15 cellular contexts compared by ENCODE assay signal in genomic region chr11:111606986-111607385, GRCh38. TPM values are rescaled to one million over a fixed set of nuclear protein-coding genes. Genes with fewer than 3 reads are reported as not detected.
DNase-seq lines count a peak whose midpoint lies in the region; FAIRE-seq and TF ChIP-seq lines count a peak whose summit lies in the region.
"Had no signal": no experiment of that assay in that cellular context is flagged by ENCODE, and none has a peak within 500 bp of the region (broad histone marks: within the 10 kb centered on the region; RNA-seq: fewer than 3 reads in every experiment).

No MANE protein-coding gene starts in this region.

- H3K27ac Mint-ChIP-seq in astrocyte (ENCODE audit: unreplicated experiment), result no peak overlapping the region

- H3K27me3 Mint-ChIP-seq in astrocyte (ENCODE audit: low read depth, unreplicated experiment), result no peaks in the 10 kb centered on the region

- no peaks in the 10 kb centered on the region for H3K36me3 Mint-ChIP-seq in astrocyte (ENCODE audit: low read depth, unreplicated experiment)

- H3K27me3 ChIP-seq in astrocyte (ENCODE audit: insufficient read depth, low read length), result no peaks in the 10 kb centered on the region
- H3K27me3 ChIP-seq: BLaER1 treated with 17β-estradiol and CSF1 and Interleukin-3, amounts not matched to agents 10 nM and 100 nM; SJCRH30 had no signal

- H3K4me3 Mint-ChIP-seq in astrocyte (ENCODE audit: unreplicated experiment), result no peak overlapping the region

- peak overlapping the region; percentile 22 for H3K4me2 ChIP-seq in astrocyte (ENCODE audit: low read length)
- H3K4me2 ChIP-seq: BLaER1 treated with 17β-estradiol and CSF1 and Interleukin-3, amounts not matched to agents 10 nM and 100 nM had no signal

- no peaks in the 10 kb centered on the region for H3K9me3 ChIP-seq in astrocyte (ENCODE audit: insufficient read depth, low read depth, low read length)
- H3K9me3 ChIP-seq in kidney (ENCODE audit: control insufficient read depth in 1 of 2, low read length in 2 of 2), result no peaks in the 10 kb centered on the region
- H3K9me3 ChIP-seq: BLaER1 treated with 17β-estradiol and CSF1 and Interleukin-3, amounts not matched to agents 10 nM and 100 nM; SJCRH30 had no signal

- H3K4me1 ChIP-seq in astrocyte (ENCODE audit: insufficient read depth, low read length) (peaks cover 8% of the 10 kb centered on the region), kidney (ENCODE audit: control insufficient read depth in 1 of 2, insufficient read depth in 1 of 2, low read depth in 1 of 2, low read length in 2 of 2) (peaks cover 3 to 6% of the 10 kb centered on the region in 2 donors)

- H3K27ac ChIP-seq in astrocyte (ENCODE audit: low read depth, low read length) (no peak overlapping the region), kidney (ENCODE audit: low read depth in 2 of 2, low read length in 2 of 2) (no peak overlapping the region)
- H3K27ac ChIP-seq: BLaER1 treated with 17β-estradiol and CSF1 and Interleukin-3, amounts not matched to agents 10 nM and 100 nM; SJCRH30 had no signal

- no peak overlapping the region for H3K9ac ChIP-seq in astrocyte (ENCODE audit: low read length)
- no peak overlapping the region for H3K9ac ChIP-seq in kidney (ENCODE audit: low read length in 2 of 2)
- H3K9ac ChIP-seq: BLaER1 treated with 17β-estradiol and CSF1 and Interleukin-3, amounts not matched to agents 10 nM and 100 nM had no signal

- H3K4me3 ChIP-seq in astrocyte (ENCODE audit: insufficient read depth, low read depth, low read length) (no peak overlapping the region), kidney (ENCODE audit: low read length in 2 of 2) (no peak overlapping the region)
- H3K4me3 ChIP-seq: BLaER1 treated with 17β-estradiol and CSF1 and Interleukin-3, amounts not matched to agents 10 nM and 100 nM; SJCRH30 had no signal

- H3K36me3 ChIP-seq in astrocyte (ENCODE audit: insufficient read depth, low read length) (no peaks in the 10 kb centered on the region), kidney (ENCODE audit: control insufficient read depth in 1 of 2, insufficient read depth in 2 of 2, low read length in 2 of 2) (no peaks in the 10 kb centered on the region)
- H3K36me3 ChIP-seq: SJCRH30 had no signal

- DNase-seq in HTR-8/SVneo (ENCODE audit: insufficient read length, low spot score) (no peak), astrocyte (ENCODE audit: low read depth) (peak; percentile 48), KG1 (lab: John Stamatoyannopoulos, UW) (no peak), kidney (no peak), A172 (ENCODE audit: low spot score) (no peak)
- DNase-seq in activated CD8-positive, alpha-beta memory T cell treated with anti-CD3 and anti-CD28 coated beads for 24 hours, result no peak
- DNase-seq: DMS 273 treated with DMSO at 0.1 percent for 48 hours; NCI-H1092; NCI-H2107; NK-92 treated with Interleukin-12 subunit alpha and Interleukin-12 subunit beta, amount 100 ng/mL, for 24 hours; OCI-M1; RPMI8226; SJCRH30 had no signal

- intact Hi-C loops in kidney (cut with DNase I), result loop anchor here (10.0 kb wide), 1 partner anchor 238 kb away; no protein-coding TSS in a partner anchor

- no peak for TF ChIP-seq CTCF in astrocyte (IDR thresholded peaks at IDR 0.05; ENCODE audit: insufficient read depth, low read depth, low read length)
- no peak for TF ChIP-seq CTCF in kidney (IDR thresholded peaks at IDR 0.05; ENCODE audit: borderline replicate concordance, extremely low read depth, insufficient read depth)

- FAIRE-seq in HTR-8/SVneo (lab: Jason Lieb, UNC), result peak; percentile 38
- no peak for FAIRE-seq in astrocyte (lab: Jason Lieb, UNC)
- FAIRE-seq in islet of Langerhans (lab: Jason Lieb, UNC), result peak; percentile 33
- no peak for FAIRE-seq in kidney (lab: Jason Lieb, UNC)

- peaks cover 21% of the 10 kb centered on the region for H4K20me1 ChIP-seq in astrocyte (ENCODE audit: insufficient read depth, low read length)

- H2AFZ ChIP-seq in astrocyte (ENCODE audit: low read depth, low read length), result no peak overlapping the region

- H3K9me3 Mint-ChIP-seq in astrocyte (ENCODE audit: unreplicated experiment), result no peaks in the 10 kb centered on the region

- H3K4me1 Mint-ChIP-seq in astrocyte (ENCODE audit: low read depth, unreplicated experiment), result peaks cover 4% of the 10 kb centered on the region

- peaks cover 77% of the 10 kb centered on the region for H3K79me2 ChIP-seq in astrocyte (ENCODE audit: insufficient read depth, low read length)

RNA-seq across cellular contexts. Expression of gene SIK2, which starts 4.7 kb away (rescaled TPM):
- total RNA-seq in astrocyte (14.3 and 15.0 TPM in 2 replicates), kidney (40.1 TPM)
- 6.4 TPM for polyA plus RNA-seq in kidney (ENCODE audit: insufficient read depth, low read depth, low replicate concordance)
- 7.2 and 8.5 TPM in 2 replicates for total RNA-seq in A172 (2014; rRNA removed; shearing (Covaris generic))
